18 cellular contexts compared by ENCODE assay signal in the genomic region with DNA sequence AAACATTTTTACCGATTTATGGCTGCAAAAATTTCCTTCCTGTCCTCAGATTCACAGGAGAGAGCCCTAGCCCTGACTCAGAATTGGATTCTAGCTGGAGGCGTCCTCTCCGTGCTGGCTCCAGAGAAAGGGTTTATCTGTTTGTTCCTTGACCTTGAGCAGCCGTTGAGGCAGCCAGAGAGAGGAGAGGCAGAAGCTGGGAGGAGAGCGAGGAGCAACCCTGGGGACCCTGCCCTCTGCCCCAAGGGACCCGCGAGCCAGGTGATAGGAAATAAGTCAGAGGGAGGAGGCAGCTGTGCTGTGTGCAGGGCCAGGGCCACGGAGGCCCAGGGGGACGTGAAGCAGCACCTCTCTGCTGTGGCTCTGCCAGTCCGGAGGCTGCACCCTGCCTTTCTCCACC.
DNase-seq lines count a peak whose midpoint lies in the region; ATAC-seq and TF ChIP-seq lines count a peak whose summit lies in the region.
"Had no signal": no experiment of that assay in that cellular context is flagged by ENCODE, and none has a peak within 500 bp of the region (broad histone marks: within the 10 kb centered on the region; RNA-seq: fewer than 3 reads in every experiment).

No MANE protein-coding gene starts in this region.

- no TSS peak for BruUV-seq in OCI-LY7 (replicated peaks; lab: Mats Ljungman, UMichigan)

- intact Hi-C loops in OCI-LY7 (cut with micrococcal nuclease; ENCODE audit: unreplicated experiment) (no loop called here), ovary (cut with DNase I) (loop anchor here in 1 of 4 donors (10.0 kb wide), 1 partner anchor 50 kb away; no protein-coding TSS in a partner anchor)

- POLR2A ChIA-PET in OCI-LY7 (lab: Charles Lee) = no interaction called here

- H3K9me3 ChIP-seq in OCI-LY7 (ENCODE audit: low read length) = no peaks in the 10 kb centered on the region
- H3K9me3 ChIP-seq in ovary = no peaks in the 10 kb centered on the region
- H3K9me3 ChIP-seq: suprapubic skin had no signal

- H3K4me1 ChIP-seq in OCI-LY7 (ENCODE audit: insufficient read depth, low read length, poor library complexity, severe bottlenecking) = peaks cover 18% of the 10 kb centered on the region
- H3K4me1 ChIP-seq in ovary (ENCODE audit: insufficient read depth) = peaks cover 20% of the 10 kb centered on the region
- H3K4me1 ChIP-seq: parathyroid adenoma had no signal

- TF ChIP-seq EP300 in ovary (IDR thresholded peaks at IDR 0.05) = no peak

- H3K36me3 ChIP-seq in H7 (replicated peaks; ENCODE audit: control insufficient read depth, insufficient read depth, low read length) (no peaks in the 10 kb centered on the region), OCI-LY7 (ENCODE audit: insufficient read depth, low read length) (no peaks in the 10 kb centered on the region), ovary (no peaks in the 10 kb centered on the region)
- H3K36me3 ChIP-seq: suprapubic skin had no signal

- no peak overlapping the region for H3K4me3 ChIP-seq in H7 (ENCODE audit: insufficient read depth, low read depth, low read length)
- peak overlapping the region; percentile 12 for H3K4me3 ChIP-seq in OCI-LY7 (ENCODE audit: low read depth, low read length, poor library complexity, severe bottlenecking)
- H3K4me3 ChIP-seq in ovary = no peak overlapping the region
- H3K4me3 ChIP-seq: skin epidermis, suprapubic skin had no signal

- peak overlapping the region; percentile 16 for H3K27ac ChIP-seq in OCI-LY7 (ENCODE audit: low read depth, low read length, poor library complexity, severe bottlenecking)
- H3K27ac ChIP-seq in ovary = peak overlapping the region; percentile 81 to 93
- H3K27ac ChIP-seq: parathyroid adenoma, skin epidermis, suprapubic skin had no signal

- no peaks in the 10 kb centered on the region for H3K79me2 ChIP-seq in OCI-LY7 (ENCODE audit: insufficient read depth, low read depth, low read length)
- H3K79me2 ChIP-seq: parathyroid adenoma had no signal

- H3K4me2 ChIP-seq in OCI-LY7 (ENCODE audit: low read length) = peak overlapping the region; percentile 60

- H4K20me1 ChIP-seq in OCI-LY7 (ENCODE audit: insufficient read depth, low read length) = no peaks in the 10 kb centered on the region

- TF ChIP-seq CTCF in OCI-LY7 (conservative IDR thresholded peaks at IDR 0.05; ENCODE audit: low read length) = no peak
- no peak for TF ChIP-seq CTCF in ovary (IDR thresholded peaks at IDR 0.05)

- H3K27me3 ChIP-seq in H7 (ENCODE audit: control insufficient read depth, insufficient read depth, low read length) (peaks cover 4% of the 10 kb centered on the region; the same call in 1 of the 2 replicates), ovary (no peaks in the 10 kb centered on the region)

- H2AFZ ChIP-seq in OCI-LY7 (ENCODE audit: low read length) = peak overlapping the region; percentile 55
- H2AFZ ChIP-seq: parathyroid adenoma had no signal

- ATAC-seq in HG03432 (IDR thresholded peaks at IDR 0.05; ENCODE audit: unreplicated experiment) = no peak
- no peak for ATAC-seq in HG03108 (IDR thresholded peaks at IDR 0.05; ENCODE audit: unreplicated experiment)
- ATAC-seq: activated T-helper 17 cell treated with anti-CD3 and anti-CD28 coated beads, Interleukin-2, amount 50 U/mL, for 72 hours; HCT116; Panc1 had no signal

- 3 to 5% (median 4%) methylated on average over 10 of the region's 10 CpGs for WGBS in ovary, 3 donors

- no peaks in the 10 kb centered on the region for H3K9me2 ChIP-seq in OCI-LY7 (ENCODE audit: insufficient read depth, low read length)

- CTCF ChIA-PET in OCI-LY7 (lab: Charles Lee; ENCODE audit: unreplicated experiment) = interaction anchor here (0.6 kb wide), 1 partner anchor 31 kb away, joined by 3 read pairs; no protein-coding TSS in a partner anchor

- peak; percentile 26 for DNase-seq in H7
- DNase-seq in OCI-LY7 (ENCODE audit: low spot score) = peak; percentile 84
- peak; percentile 47 for DNase-seq in islet precursor cell
- peak; percentile 73 to 84 (median 77) for DNase-seq in ovary
- DNase-seq in NCI-H526 treated with DMSO at 0.1 percent for 48 hours (lab: John Stamatoyannopoulos, UW) = no peak
- DNase-seq: amygdala; cerebellar nuclear complex; kidney glomerular epithelial cell; NCI-H1092; stimulated activated CD4-positive, alpha-beta T cell treated with anti-CD3 and anti-CD28 coated beads, Interleukin-4, amount 100 ng/mL, for 4 hours had no signal

- TF ChIP-seq POLR2A in ovary (IDR thresholded peaks at IDR 0.05) = no peak
